Comparison of ENCODE assay signal across 8 cellular contexts in genomic region chr14:93231129-93231979, GRCh38. TPM values are rescaled to one million over a fixed set of nuclear protein-coding genes. Genes with fewer than 3 reads are reported as not detected.
DNase-seq lines count a peak whose midpoint lies in the region; ATAC-seq and TF ChIP-seq lines count a peak whose summit lies in the region.

No MANE protein-coding gene starts in this region.

- peaks cover 7% of the 10 kb centered on the region for H3K36me3 Mint-ChIP-seq in activated naive CD8-positive, alpha-beta T cell treated with anti-CD3 and anti-CD28 coated beads, Interleukin-2, amount 10 ng/mL, durations not matched to agents 7 days and 5 days
- peaks cover 13% of the 10 kb centered on the region for H3K36me3 Mint-ChIP-seq in activated CD4-positive, alpha-beta T cell treated with anti-CD3 and anti-CD28 coated beads, Interleukin-2, amount 10 ng/mL, durations not matched to agents 7 days and 5 days (ENCODE audit: low read depth)

- peak; percentile 65 for ATAC-seq in activated naive CD8-positive, alpha-beta T cell treated with anti-CD3 and anti-CD28 coated beads, Interleukin-2, amount 10 ng/mL, durations not matched to agents 7 days and 5 days (ENCODE audit: low read depth)

- H3K27me3 ChIP-seq in HL-60 (ENCODE audit: insufficient read depth, poor library complexity, severe bottlenecking), result peaks cover 17% of the 10 kb centered on the region
- peaks cover 0 to 5% (median 0%) of the 10 kb centered on the region in 3 donors for H3K27me3 ChIP-seq in stomach

- DNase-seq in AG08395 (ENCODE audit: low spot score) (peak; percentile 41), HL-60 (ENCODE audit: low read depth in 1 of 2, low spot score in 1 of 2) (no peak), iris pigment epithelial cell (ENCODE audit: low read depth) (peak; percentile 57), stomach (no peak), SKM-1 (lab: John Stamatoyannopoulos, UW; ENCODE audit: unreplicated experiment) (no peak)
- no peak for DNase-seq in activated naive CD8-positive, alpha-beta T cell treated with anti-CD3 and anti-CD28 coated beads, Interleukin-2, amount 10 ng/mL, durations not matched to agents 7 days and 5 days
- DNase-seq in activated CD4-positive, alpha-beta T cell treated with anti-CD3 and anti-CD28 coated beads, Interleukin-2, amount 10 ng/mL, durations not matched to agents 7 days and 5 days, result no peak
- DNase-seq in stimulated activated CD4-positive, alpha-beta T cell treated with anti-CD3 and anti-CD28 coated beads, Interleukin-12 subunit alpha, Interleukin-12 subunit beta, amount 100 ng/mL, for 4 hours, result no peak

- H3K4me3 Mint-ChIP-seq in activated naive CD8-positive, alpha-beta T cell treated with anti-CD3 and anti-CD28 coated beads, Interleukin-2, amount 10 ng/mL, durations not matched to agents 7 days and 5 days, result peak overlapping the region; percentile 67
- no peak overlapping the region for H3K4me3 Mint-ChIP-seq in activated CD4-positive, alpha-beta T cell treated with anti-CD3 and anti-CD28 coated beads, Interleukin-2, amount 10 ng/mL, durations not matched to agents 7 days and 5 days

- no peaks in the 10 kb centered on the region for H3K9me3 Mint-ChIP-seq in activated naive CD8-positive, alpha-beta T cell treated with anti-CD3 and anti-CD28 coated beads, Interleukin-2, amount 10 ng/mL, durations not matched to agents 7 days and 5 days
- no peaks in the 10 kb centered on the region for H3K9me3 Mint-ChIP-seq in activated CD4-positive, alpha-beta T cell treated with anti-CD3 and anti-CD28 coated beads, Interleukin-2, amount 10 ng/mL, durations not matched to agents 7 days and 5 days

- peak overlapping the region; percentile 35 for H3K4me3 ChIP-seq in HL-60 (replicated peaks; ENCODE audit: insufficient read depth, low read length)
- peak overlapping the region; percentile 28 to 46 (median 41) for H3K4me3 ChIP-seq in stomach

- peaks cover 6 to 17% (median 8%) of the 10 kb centered on the region in 4 donors for H3K4me1 ChIP-seq in stomach

- no peak overlapping the region for H3K27ac ChIP-seq in HL-60 (replicated peaks)
- H3K27ac ChIP-seq in stomach, result no peak overlapping the region

- no peak overlapping the region for H3K27ac Mint-ChIP-seq in activated naive CD8-positive, alpha-beta T cell treated with anti-CD3 and anti-CD28 coated beads, Interleukin-2, amount 10 ng/mL, durations not matched to agents 7 days and 5 days
- no peak overlapping the region for H3K27ac Mint-ChIP-seq in activated CD4-positive, alpha-beta T cell treated with anti-CD3 and anti-CD28 coated beads, Interleukin-2, amount 10 ng/mL, durations not matched to agents 7 days and 5 days

- TF ChIP-seq CTCF in HL-60 (IDR thresholded peaks at IDR 0.05; ENCODE audit: insufficient read depth, low read length) (no peak), stomach (IDR thresholded peaks at IDR 0.05) (no peak)

- WGBS in stomach, 5 donors, result 17 to 44% (median 26%) methylated on average over 39 of the region's 39 CpGs

- intact Hi-C loops in stomach (cut with DNase I; ENCODE audit: low total_unique reads), result no loop called here

- CTCF ChIA-PET in activated CD4-positive, alpha-beta T cell treated with anti-CD3 and anti-CD28 coated beads, Interleukin-2, amount 10 ng/mL, durations not matched to agents 7 days and 5 days (lab: Charles Lee), result interaction anchor here (0.6 kb wide), 2 partner anchors 21 to 155 kb away, joined by 3 to 4 read pairs; no protein-coding TSS in a partner anchor

- no peak for TF ChIP-seq POLR2A in stomach (IDR thresholded peaks at IDR 0.05)

- no peak for TF ChIP-seq EP300 in stomach (IDR thresholded peaks at IDR 0.05)

- H3K9me3 ChIP-seq in stomach, result no peaks in the 10 kb centered on the region

- peaks cover 5% of the 10 kb centered on the region for H3K4me1 Mint-ChIP-seq in activated naive CD8-positive, alpha-beta T cell treated with anti-CD3 and anti-CD28 coated beads, Interleukin-2, amount 10 ng/mL, durations not matched to agents 7 days and 5 days
- peaks cover 2% of the 10 kb centered on the region for H3K4me1 Mint-ChIP-seq in activated CD4-positive, alpha-beta T cell treated with anti-CD3 and anti-CD28 coated beads, Interleukin-2, amount 10 ng/mL, durations not matched to agents 7 days and 5 days

- POLR2A ChIA-PET in activated naive CD8-positive, alpha-beta T cell treated with anti-CD3 and anti-CD28 coated beads, Interleukin-2, amount 10 ng/mL, durations not matched to agents 7 days and 5 days (lab: Charles Lee), result interaction anchor here (1.6 kb wide), 1 partner anchor 100 kb away, joined by 3 read pairs; no protein-coding TSS in a partner anchor
- POLR2A ChIA-PET in activated CD4-positive, alpha-beta T cell treated with anti-CD3 and anti-CD28 coated beads, Interleukin-2, amount 10 ng/mL, durations not matched to agents 7 days and 5 days (lab: Charles Lee), result no interaction called here

- peaks cover 13 to 34% (median 33%) of the 10 kb centered on the region in 4 donors for H3K36me3 ChIP-seq in stomach

- H3K27me3 Mint-ChIP-seq in activated naive CD8-positive, alpha-beta T cell treated with anti-CD3 and anti-CD28 coated beads, Interleukin-2, amount 10 ng/mL, durations not matched to agents 7 days and 5 days, result peaks cover 23% of the 10 kb centered on the region
- peaks cover 7% of the 10 kb centered on the region for H3K27me3 Mint-ChIP-seq in activated CD4-positive, alpha-beta T cell treated with anti-CD3 and anti-CD28 coated beads, Interleukin-2, amount 10 ng/mL, durations not matched to agents 7 days and 5 days

RNA-seq across cellular contexts. Expression of gene UBR7, which starts 24.3 kb away (rescaled TPM):
- total RNA-seq in activated naive CD8-positive, alpha-beta T cell treated with anti-CD3 and anti-CD28 coated beads, Interleukin-2, amount 10 ng/mL, durations not matched to agents 7 days and 5 days, result 10 to 100 TPM; 36.7 to 38.5 TPM
- total RNA-seq in stomach, result 100 to 1,000 TPM in 1 of 5 donors, 10 to 100 TPM in 3, 1 to 10 TPM in 1; 8.8 to 124 (median 31.0) TPM
- polyA plus RNA-seq in stomach, result 10 to 100 TPM; 11.9 to 16.5 (median 15.6) TPM
- 10 to 100 TPM; 43.5 to 45.8 TPM for total RNA-seq in activated CD4-positive, alpha-beta T cell treated with anti-CD3 and anti-CD28 coated beads, Interleukin-2, amount 10 ng/mL, durations not matched to agents 7 days and 5 days

RNA-seq across cellular contexts. Expression of gene GON7, which starts 24.5 kb away (rescaled TPM):
- total RNA-seq in activated naive CD8-positive, alpha-beta T cell treated with anti-CD3 and anti-CD28 coated beads, Interleukin-2, amount 10 ng/mL, durations not matched to agents 7 days and 5 days, result 10 to 100 TPM; 17.3 to 17.7 TPM
- 10 to 100 TPM in 2 of 5 donors, 1 to 10 TPM in 3; 2.9 to 17.8 (median 4.9) TPM for total RNA-seq in stomach
- 10 to 100 TPM; 17.6 to 36.0 (median 25.9) TPM for polyA plus RNA-seq in stomach
- 10 to 100 TPM; 17.9 to 20.4 TPM for total RNA-seq in activated CD4-positive, alpha-beta T cell treated with anti-CD3 and anti-CD28 coated beads, Interleukin-2, amount 10 ng/mL, durations not matched to agents 7 days and 5 days

RNA-seq across cellular contexts. Expression of gene LYSET, which starts 46.2 kb away (rescaled TPM):
- 10 to 100 TPM; 11.9 to 12.7 TPM for total RNA-seq in activated naive CD8-positive, alpha-beta T cell treated with anti-CD3 and anti-CD28 coated beads, Interleukin-2, amount 10 ng/mL, durations not matched to agents 7 days and 5 days
- total RNA-seq in stomach, result 10 to 100 TPM in 1 of 5 donors, 1 to 10 TPM in 2, under 1 TPM in 2; 0.87 to 11.6 (median 2.9) TPM
- 10 to 100 TPM; 19.3 to 23.8 (median 21.6) TPM for polyA plus RNA-seq in stomach
- 10 to 100 TPM; 10.8 to 11.0 TPM for total RNA-seq in activated CD4-positive, alpha-beta T cell treated with anti-CD3 and anti-CD28 coated beads, Interleukin-2, amount 10 ng/mL, durations not matched to agents 7 days and 5 days

RNA-seq across cellular contexts. Expression of gene MOAP1, which starts 46.7 kb away (rescaled TPM):
- total RNA-seq in activated naive CD8-positive, alpha-beta T cell treated with anti-CD3 and anti-CD28 coated beads, Interleukin-2, amount 10 ng/mL, durations not matched to agents 7 days and 5 days, result 10 to 100 TPM; 31.6 TPM
- total RNA-seq in stomach, result 10 to 100 TPM in 2 of 5 donors, 1 to 10 TPM in 2, under 1 TPM in 1; 0.87 to 44.1 (median 9.4) TPM
- 10 to 100 TPM; 18.3 to 26.0 (median 20.1) TPM for polyA plus RNA-seq in stomach
- 10 to 100 TPM; 23.3 to 25.3 TPM for total RNA-seq in activated CD4-positive, alpha-beta T cell treated with anti-CD3 and anti-CD28 coated beads, Interleukin-2, amount 10 ng/mL, durations not matched to agents 7 days and 5 days

Comparison
In these comparisons a context has a peak if more than half of its experiments do, and no peak if none do; other contexts are left out.
1. DNase-seq: peak in AG08395 (single experiment) and iris pigment epithelial cell (single experiment); none in HL-60 (0 of 2), activated naive CD8-positive, alpha-beta T cell treated with anti-CD3 and anti-CD28 coated beads, Interleukin-2, amount 10 ng/mL, durations not matched to agents 7 days and 5 days (single experiment), stomach (single experiment), activated CD4-positive, alpha-beta T cell treated with anti-CD3 and anti-CD28 coated beads, Interleukin-2, amount 10 ng/mL, durations not matched to agents 7 days and 5 days (single experiment), SKM-1 (single experiment) and stimulated activated CD4-positive, alpha-beta T cell treated with anti-CD3 and anti-CD28 coated beads, Interleukin-12 subunit alpha, Interleukin-12 subunit beta, amount 100 ng/mL, for 4 hours (single experiment).